ENCODE assay signal across 16 cellular contexts in genomic region chr7:65235586-65235985, GRCh38.
DNase-seq lines count a peak whose midpoint lies in the region; ATAC-seq and TF ChIP-seq lines count a peak whose summit lies in the region.
"Had no signal": no experiment of that assay in that cellular context is flagged by ENCODE, and none has a peak within 500 bp of the region (broad histone marks: within the 10 kb centered on the region; RNA-seq: fewer than 3 reads in every experiment).

No MANE protein-coding gene starts in this region.

- H3K4ac ChIP-seq in mesendoderm (ENCODE audit: low read depth, low read length) = no peak overlapping the region

- ATAC-seq in Right ventricle myocardium inferior (no peak), GM21528 (IDR thresholded peaks at IDR 0.05; ENCODE audit: low FRiP score, unreplicated experiment) (no peak)

- no peak overlapping the region for H3K27ac ChIP-seq in right atrium auricular region
- H3K27ac ChIP-seq in WERI-Rb-1 = no peak overlapping the region
- H3K27ac ChIP-seq in mesendoderm (ENCODE audit: low read depth, low read length) = no peak overlapping the region
- H3K27ac ChIP-seq: A549, SJCRH30 had no signal

- H4K5ac ChIP-seq in mesendoderm (ENCODE audit: low read length) = no peak overlapping the region

- no peaks in the 10 kb centered on the region for H3K9me3 ChIP-seq in right atrium auricular region
- no peaks in the 10 kb centered on the region for H3K9me3 ChIP-seq in WERI-Rb-1 (ENCODE audit: severe bottlenecking)
- H3K9me3 ChIP-seq: A549, SJCRH30 had no signal

- TF ChIP-seq CTCF in right atrium auricular region (IDR thresholded peaks at IDR 0.05) = no peak
- TF ChIP-seq CTCF in WERI-Rb-1 (IDR thresholded peaks at IDR 0.05; ENCODE audit: low read depth, low read length) = no peak

- H3K4me3 ChIP-seq in right atrium auricular region (no peak overlapping the region), WERI-Rb-1 (ENCODE audit: low read depth, low read length) (no peak overlapping the region), mesendoderm (ENCODE audit: low read length) (no peak overlapping the region)
- H3K4me3 ChIP-seq: A549, SJCRH30 had no signal

- H3K36me3 ChIP-seq in right atrium auricular region (no peaks in the 10 kb centered on the region), WERI-Rb-1 (no peaks in the 10 kb centered on the region), mesendoderm (ENCODE audit: control insufficient read depth, insufficient read depth, low read length) (no peaks in the 10 kb centered on the region)
- H3K36me3 ChIP-seq: SJCRH30 had no signal

- H3K23ac ChIP-seq in mesendoderm (ENCODE audit: low read length) = no peak overlapping the region

- H3K9ac ChIP-seq in mesendoderm (ENCODE audit: low read length) = no peak overlapping the region

- H3K4me1 ChIP-seq in right atrium auricular region (peaks cover 0 to 10% of the 10 kb centered on the region in 2 donors), mesendoderm (ENCODE audit: control insufficient read depth, low read depth, low read length) (peaks cover 15% of the 10 kb centered on the region)
- H3K4me1 ChIP-seq: A549, SJCRH30 had no signal

- peak overlapping the region; percentile 65 for H2AK5ac ChIP-seq in mesendoderm (ENCODE audit: low read length)

- intact Hi-C loops in Right ventricle myocardium inferior (cut with DNase I) = no loop called here
- intact Hi-C loops in posterior vena cava (cut with DNase I) = no loop called here

- H4K8ac ChIP-seq in mesendoderm (ENCODE audit: low read depth, low read length) = no peak overlapping the region

- no CpG with 5 or more reads among the region's 10 CpGs for WGBS in mesendoderm (ENCODE audit: extremely low coverage, insufficient coverage, low lambda C conversion rate)

- peak overlapping the region; percentile 44 for H3K56ac ChIP-seq in mesendoderm (ENCODE audit: low read length)

- H3K4me2 ChIP-seq in mesendoderm (ENCODE audit: low read length) = no peak overlapping the region
- H3K4me2 ChIP-seq: A549 had no signal

- H3K79me1 ChIP-seq in mesendoderm (ENCODE audit: low read length) = no peaks in the 10 kb centered on the region

- H3K18ac ChIP-seq in mesendoderm (ENCODE audit: low read length) = no peak overlapping the region

- H3K27me3 ChIP-seq in right atrium auricular region (no peaks in the 10 kb centered on the region), WERI-Rb-1 (ENCODE audit: insufficient read depth, low read depth, severe bottlenecking) (no peaks in the 10 kb centered on the region), mesendoderm (ENCODE audit: insufficient read depth, low read length, poor library complexity) (no peaks in the 10 kb centered on the region)
- H3K27me3 ChIP-seq: SJCRH30 had no signal

- no peak overlapping the region for H2BK120ac ChIP-seq in mesendoderm (ENCODE audit: low read depth, low read length)

- no peaks in the 10 kb centered on the region for H3K79me2 ChIP-seq in mesendoderm (ENCODE audit: control insufficient read depth, insufficient read depth, low read length)

- H2BK15ac ChIP-seq in mesendoderm (replicated peaks; ENCODE audit: low read depth) = no peak overlapping the region

- H2BK5ac ChIP-seq in mesendoderm (ENCODE audit: low read length) = peak overlapping the region; percentile 1

- DNase-seq in Right ventricle myocardium inferior (ENCODE audit: missing footprints) (peak; percentile 43), right atrium auricular region (ENCODE audit: low spot score) (no peak), WERI-Rb-1 (peak; percentile 24), mesendoderm (no peak), posterior vena cava (ENCODE audit: low spot score) (peak; percentile 66), GF-D8 (lab: John Stamatoyannopoulos, UW) (no peak), NCI-H2227 treated with DMSO at 0.1 percent for 48 hours (lab: John Stamatoyannopoulos, UW) (no peak)
- DNase-seq: C1 segment of cervical spinal cord; CD8-positive, alpha-beta memory T cell; DMS79; NCI-H1092; NCI-H1436 treated with DMSO at 0.1 percent for 48 hours; NCI-H510A; SJCRH30 had no signal

Comparison
In these comparisons a context has a peak if more than half of its experiments do, and no peak if none do; other contexts are left out.
1. DNase-seq: peak in Right ventricle myocardium inferior (single experiment), WERI-Rb-1 (single experiment) and posterior vena cava (single experiment); none in right atrium auricular region (single experiment), mesendoderm (single experiment), GF-D8 (single experiment) and NCI-H2227 treated with DMSO at 0.1 percent for 48 hours (single experiment).